Comparison of ENCODE assay signal across 14 cellular contexts in the genomic region with DNA sequence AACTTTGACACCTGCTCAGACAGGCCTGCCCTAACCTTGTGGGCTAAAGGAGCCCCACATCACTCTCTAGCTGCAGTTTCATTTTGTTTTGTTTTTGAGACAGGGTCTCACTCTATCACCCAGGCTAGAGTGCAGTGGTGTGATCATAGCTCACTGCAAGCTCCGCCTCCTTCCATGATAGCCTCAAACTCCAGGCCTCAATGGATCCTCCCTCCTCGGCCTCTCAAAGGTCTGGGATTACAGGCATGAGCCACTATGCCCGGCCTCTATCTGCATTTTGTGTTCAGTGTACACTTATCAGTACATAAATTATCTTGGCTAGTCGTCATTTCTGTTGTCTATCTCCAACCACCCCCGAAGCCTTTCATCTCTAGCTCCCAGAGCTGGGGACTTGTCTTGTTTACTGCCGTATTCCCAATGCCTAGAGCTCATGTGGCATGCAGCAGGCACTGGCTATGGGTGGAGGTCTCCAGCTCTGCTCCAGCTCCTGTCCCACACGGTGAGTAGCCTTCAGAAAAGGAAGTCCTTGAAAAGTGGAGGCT. TPM values are rescaled to one million over a fixed set of nuclear protein-coding genes. Genes with fewer than 3 reads are reported as not detected.
DNase-seq lines count a peak whose midpoint lies in the region; ATAC-seq, FAIRE-seq and TF ChIP-seq lines count a peak whose summit lies in the region.
"Had no signal": no experiment of that assay in that cellular context is flagged by ENCODE, and none has a peak within 500 bp of the region (broad histone marks: within the 10 kb centered on the region; RNA-seq: fewer than 3 reads in every experiment).

No MANE protein-coding gene starts in this region.

- peak overlapping the region; percentile 89 for H3K9ac ChIP-seq in endocrine pancreas (ENCODE audit: control insufficient read depth, insufficient read depth, low read length)
- H3K9ac ChIP-seq: BLaER1 had no signal

- ATAC-seq in Right ventricle myocardium inferior (no peak), pancreas (no peak), GM21381 (IDR thresholded peaks at IDR 0.05; ENCODE audit: unreplicated experiment) (no peak), HG03354 (IDR thresholded peaks at IDR 0.05; ENCODE audit: poor library complexity, severe bottlenecking, unreplicated experiment) (no peak)

- H3K9me3 ChIP-seq in right atrium auricular region (no peaks in the 10 kb centered on the region), endocrine pancreas (ENCODE audit: control insufficient read depth, low read length) (no peaks in the 10 kb centered on the region), pancreas (no peaks in the 10 kb centered on the region)
- H3K9me3 ChIP-seq: BLaER1 had no signal

- intact Hi-C loops in Right ventricle myocardium inferior (cut with DNase I) (no loop called here), pancreas (cut with DNase I) (no loop called here)

- H3K4me3 ChIP-seq in right atrium auricular region (no peak overlapping the region), endocrine pancreas (ENCODE audit: control insufficient read depth, insufficient read depth, low read length) (no peak overlapping the region), pancreas (no peak overlapping the region)
- H3K4me3 ChIP-seq: BLaER1 had no signal

- H3K27ac ChIP-seq in right atrium auricular region = peak overlapping the region; percentile 66 to 68
- peak overlapping the region; percentile 31 to 87 (median 57) for H3K27ac ChIP-seq in pancreas
- H3K27ac ChIP-seq: BLaER1 had no signal

- TF ChIP-seq CTCF in right atrium auricular region (IDR thresholded peaks at IDR 0.05) = no peak
- TF ChIP-seq CTCF in pancreas (IDR thresholded peaks at IDR 0.05) = no peak

- H3K36me3 ChIP-seq in right atrium auricular region = no peaks in the 10 kb centered on the region
- H3K36me3 ChIP-seq in endocrine pancreas (ENCODE audit: control insufficient read depth, insufficient read depth, low read length) = no peaks in the 10 kb centered on the region
- no peaks in the 10 kb centered on the region for H3K36me3 ChIP-seq in pancreas
- H3K36me3 ChIP-seq: BLaER1 had no signal

- no peaks in the 10 kb centered on the region for H3K27me3 ChIP-seq in right atrium auricular region
- H3K27me3 ChIP-seq in endocrine pancreas (ENCODE audit: control insufficient read depth, insufficient read depth, low read length) = no peaks in the 10 kb centered on the region
- no peaks in the 10 kb centered on the region for H3K27me3 ChIP-seq in pancreas
- H3K27me3 ChIP-seq: BLaER1 had no signal

- peaks cover 0 to 32% of the 10 kb centered on the region in 2 donors for H3K4me1 ChIP-seq in right atrium auricular region
- H3K4me1 ChIP-seq in endocrine pancreas (ENCODE audit: control insufficient read depth, insufficient read depth, low read length) = peaks cover 15% of the 10 kb centered on the region
- peaks cover 9 to 27% (median 13%) of the 10 kb centered on the region in 3 donors for H3K4me1 ChIP-seq in pancreas

- no peak for FAIRE-seq in pancreas (lab: Jason Lieb, UNC)
- FAIRE-seq: endometrium, HTR-8/SVneo had no signal

- WGBS in pancreas, 2 donors = 72 to 75% methylated on average over 7 of the region's 7 CpGs

- DNase-seq in right atrium auricular region (ENCODE audit: low spot score) (no peak), Right ventricle myocardium inferior (ENCODE audit: missing footprints) (no peak), pancreas (no peak), NCI-H2196 (lab: John Stamatoyannopoulos, UW; ENCODE audit: unreplicated experiment) (no peak)
- DNase-seq in activated T-cell treated with anti-CD3 and anti-CD28 coated beads, Interleukin-2, amount 50 U/mL, for 48 hours = no peak
- DNase-seq: activated CD4-positive, alpha-beta T cell treated with anti-CD3 and anti-CD28 coated beads for 1 hour; activated naive CD4-positive, alpha-beta T cell treated with anti-CD3 and anti-CD28 coated beads, Interleukin-2, amount 50 U/mL, for 16 hours; immature natural killer cell had no signal

RNA-seq across cellular contexts. Expression of a gene that starts 22.1 kb away (rescaled TPM):
- total RNA-seq in right atrium auricular region (10 to 100 TPM; 15.1 to 18.4 TPM), Right ventricle myocardium inferior (19.4 TPM), pancreas (10 to 100 TPM; 11.0 to 26.5 (median 14.8) TPM)
- polyA plus RNA-seq in pancreas = 10 to 100 TPM in 1 of 2 donors, 1 to 10 TPM in 1; 9.3 to 13.3 TPM

RNA-seq across cellular contexts. Expression of a gene that starts 31.3 kb away (rescaled TPM):
- total RNA-seq in right atrium auricular region (10 to 100 TPM; 42.5 to 45.1 TPM), Right ventricle myocardium inferior (85.7 TPM), pancreas (10 to 100 TPM; 22.6 to 56.8 (median 28.5) TPM)
- 10 to 100 TPM in 1 of 2 donors, 1 to 10 TPM in 1; 5.9 to 24.5 TPM for polyA plus RNA-seq in pancreas

RNA-seq across cellular contexts. Expression of a gene that starts 54.9 kb away (rescaled TPM):
- total RNA-seq in right atrium auricular region = 10 to 100 TPM; 67.1 to 97.3 TPM
- total RNA-seq in Right ventricle myocardium inferior = 243 TPM
- 1 to 10 TPM; 1.5 to 2.8 (median 1.8) TPM for total RNA-seq in pancreas
- polyA plus RNA-seq in pancreas = 1 to 10 TPM; 3.5 to 5.4 TPM

Comparison
In these comparisons a context has a peak if more than half of its experiments do, and no peak if none do; other contexts are left out.
1. RNA of a gene that starts 54.9 kb away (total RNA-seq): 243 TPM in Right ventricle myocardium inferior (single experiment) and 67.1 to 97.3 TPM in right atrium auricular region; 1.5 to 2.8 TPM in pancreas; every median in the first group is over 10 times any median in the second.